In genomic region chr1:171485375-171486047, GRCh38 we compare ENCODE assay signal across 1 cellular context.
TF ChIP-seq lines count a peak whose summit lies in the region.

Gene PRRC2C, plus strand, starts transcription at chr1:171485530. Its CDS starts 26,559 bp downstream, at chr1:171512089.

TF ChIP-seq in HepG2, 621 proteins besides CTCF, POLR2A, EP300 and RAD21 (continued from another document and continues in another):
- TF ChIP-seq, protein P1, sequence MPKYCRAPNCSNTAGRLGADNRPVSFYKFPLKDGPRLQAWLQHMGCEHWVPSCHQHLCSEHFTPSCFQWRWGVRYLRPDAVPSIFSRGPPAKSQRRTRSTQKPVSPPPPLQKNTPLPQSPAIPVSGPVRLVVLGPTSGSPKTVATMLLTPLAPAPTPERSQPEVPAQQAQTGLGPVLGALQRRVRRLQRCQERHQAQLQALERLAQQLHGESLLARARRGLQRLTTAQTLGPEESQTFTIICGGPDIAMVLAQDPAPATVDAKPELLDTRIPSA (CRISPR knock-in tag; IDR thresholded peaks at IDR 0.05; ENCODE audit: borderline replicate concordance): no peak; the same call in 1 of the 2 replicates
- TF ChIP-seq NFYC (CRISPR knock-in tag; IDR thresholded peaks at IDR 0.05) (no peak; the same call in 1 of the 2 replicates), ZNF556 (CRISPR knock-in tag; IDR thresholded peaks at IDR 0.05; ENCODE audit: borderline replicate concordance) (0 out of 2 replicates have a peak, but pooled peaks have one; percentile 21), CHD2 (IDR thresholded peaks at IDR 0.05; ENCODE audit: low read depth, low read length) (no peak), JDP2 (CRISPR knock-in tag; IDR thresholded peaks at IDR 0.05; ENCODE audit: borderline replicate concordance) (no peak), CENPBD1 (CRISPR knock-in tag; IDR thresholded peaks at IDR 0.05; ENCODE audit: borderline replicate concordance, low read depth) (no peak), ZIK1 (CRISPR knock-in tag; IDR thresholded peaks at IDR 0.05; ENCODE audit: borderline replicate concordance, low read depth) (no peak; the same call in 1 of the 2 replicates), MAFK (conservative IDR thresholded peaks at IDR 0.05 in 1 of 2, IDR thresholded peaks at IDR 0.05 in 1 of 2; ENCODE audit: low read length in 2 of 2) (no peak), PHB2 (IDR thresholded peaks at IDR 0.05; ENCODE audit: partially characterized antibody) (no peak), ZNF550 (CRISPR knock-in tag; IDR thresholded peaks at IDR 0.05; ENCODE audit: borderline replicate concordance) (no peak), YY1 (IDR thresholded peaks at IDR 0.05; ENCODE audit: insufficient read depth, insufficient replicate concordance, low read depth, low read length) (peak; percentile 95), CCDC6 (CRISPR knock-in tag; IDR thresholded peaks at IDR 0.05) (peak; percentile 87), RORA (CRISPR knock-in tag; IDR thresholded peaks at IDR 0.05) (no peak), CHCHD3 (CRISPR knock-in tag; IDR thresholded peaks at IDR 0.05) (no peak), NFYB (CRISPR knock-in tag; IDR thresholded peaks at IDR 0.05) (peak; percentile 54), REL (CRISPR knock-in tag; conservative IDR thresholded peaks at IDR 0.05) (no peak), ZNF83 (CRISPR knock-in tag; IDR thresholded peaks at IDR 0.05; ENCODE audit: borderline replicate concordance) (peak; percentile 81; the same call in 1 of the 2 replicates), TAF15 (IDR thresholded peaks at IDR 0.05; ENCODE audit: low read depth, low read length, poor library complexity, severe bottlenecking) (no peak), HNRNPLL (IDR thresholded peaks at IDR 0.05; ENCODE audit: low read depth, low read length, poor library complexity, severe bottlenecking) (peak; percentile 97), CREB1 (IDR thresholded peaks at IDR 0.05) (peak; percentile 96), CREB1 (CRISPR knock-in tag; IDR thresholded peaks at IDR 0.05) (peak; percentile 97), PCBP1 (IDR thresholded peaks at IDR 0.05; ENCODE audit: borderline replicate concordance, low read depth, low read length) (0 out of 2 replicates have a peak, but pooled peaks have one; percentile 18), NPAS2 (CRISPR knock-in tag; IDR thresholded peaks at IDR 0.05; ENCODE audit: borderline replicate concordance) (no peak), ZKSCAN1 (IDR thresholded peaks at IDR 0.05; ENCODE audit: low read length) (no peak), ZSCAN20 (CRISPR knock-in tag; IDR thresholded peaks at IDR 0.05; ENCODE audit: borderline replicate concordance) (no peak), ZNF564 (CRISPR knock-in tag; IDR thresholded peaks at IDR 0.05) (no peak; the same call in 1 of the 2 replicates), FOXO4 (CRISPR knock-in tag; conservative IDR thresholded peaks at IDR 0.05) (no peak), ZNF333 (CRISPR knock-in tag; IDR thresholded peaks at IDR 0.05; ENCODE audit: borderline replicate concordance) (no peak; the same call in 1 of the 2 replicates), ZNF530 (CRISPR knock-in tag; IDR thresholded peaks at IDR 0.05; ENCODE audit: low read depth) (no peak), SKI (IDR thresholded peaks at IDR 0.05; ENCODE audit: partially characterized antibody) (peak; percentile 33), HDAC6 (IDR thresholded peaks at IDR 0.05; ENCODE audit: low read depth, low read length) (no peak), ZSCAN31 (CRISPR knock-in tag; IDR thresholded peaks at IDR 0.05; ENCODE audit: low read depth) (peak; percentile 82; the same call in 1 of the 2 replicates), SMARCE1 (IDR thresholded peaks at IDR 0.05; ENCODE audit: borderline replicate concordance) (no peak), MED1 (CRISPR knock-in tag; IDR thresholded peaks at IDR 0.05) (peak; percentile 56; the same call in 1 of the 2 replicates), ZNF652 (CRISPR knock-in tag; IDR thresholded peaks at IDR 0.05; ENCODE audit: borderline replicate concordance, low read depth) (no peak), DBP (CRISPR knock-in tag; IDR thresholded peaks at IDR 0.05; ENCODE audit: not compliant biosample characterization) (no peak), ZNF10 (CRISPR knock-in tag; IDR thresholded peaks at IDR 0.05; ENCODE audit: borderline replicate concordance, low read depth) (no peak), SP2 (CRISPR knock-in tag; IDR thresholded peaks at IDR 0.05) (0 out of 2 replicates have a peak, but pooled peaks have one; percentile 12), KLF9 (CRISPR knock-in tag; IDR thresholded peaks at IDR 0.05; ENCODE audit: low read depth) (no peak), ZBTB3 (CRISPR knock-in tag; IDR thresholded peaks at IDR 0.05; ENCODE audit: borderline replicate concordance, low read depth) (no peak), CEBPZ (IDR thresholded peaks at IDR 0.05; ENCODE audit: low read length) (no peak), LCORL (IDR thresholded peaks at IDR 0.05) (no peak), LCORL (CRISPR knock-in tag; IDR thresholded peaks at IDR 0.05) (no peak), NFIB (CRISPR knock-in tag; IDR thresholded peaks at IDR 0.05; ENCODE audit: borderline replicate concordance) (no peak), TRIM24 (CRISPR knock-in tag; IDR thresholded peaks at IDR 0.05) (no peak), ZNF570 (CRISPR knock-in tag; IDR thresholded peaks at IDR 0.05; ENCODE audit: borderline replicate concordance) (no peak), ZNF124 (CRISPR knock-in tag; IDR thresholded peaks at IDR 0.05) (peak; percentile 60; the same call in 1 of the 2 replicates), GABPB1 (CRISPR knock-in tag; IDR thresholded peaks at IDR 0.05) (peak; percentile 75), ZNF496 (CRISPR knock-in tag; IDR thresholded peaks at IDR 0.05; ENCODE audit: insufficient replicate concordance) (no peak), ZNF703 (CRISPR knock-in tag; IDR thresholded peaks at IDR 0.05; ENCODE audit: borderline replicate concordance) (0 out of 2 replicates have a peak, but pooled peaks have one; percentile 76), ADNP (CRISPR knock-in tag; IDR thresholded peaks at IDR 0.05) (no peak)
- TF ChIP-seq, protein P2, sequence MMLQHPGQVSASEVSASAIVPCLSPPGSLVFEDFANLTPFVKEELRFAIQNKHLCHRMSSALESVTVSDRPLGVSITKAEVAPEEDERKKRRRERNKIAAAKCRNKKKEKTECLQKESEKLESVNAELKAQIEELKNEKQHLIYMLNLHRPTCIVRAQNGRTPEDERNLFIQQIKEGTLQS (CRISPR knock-in tag; IDR thresholded peaks at IDR 0.05): peak; percentile 15; the same call in 1 of the 2 replicates
- TF ChIP-seq, protein P3, sequence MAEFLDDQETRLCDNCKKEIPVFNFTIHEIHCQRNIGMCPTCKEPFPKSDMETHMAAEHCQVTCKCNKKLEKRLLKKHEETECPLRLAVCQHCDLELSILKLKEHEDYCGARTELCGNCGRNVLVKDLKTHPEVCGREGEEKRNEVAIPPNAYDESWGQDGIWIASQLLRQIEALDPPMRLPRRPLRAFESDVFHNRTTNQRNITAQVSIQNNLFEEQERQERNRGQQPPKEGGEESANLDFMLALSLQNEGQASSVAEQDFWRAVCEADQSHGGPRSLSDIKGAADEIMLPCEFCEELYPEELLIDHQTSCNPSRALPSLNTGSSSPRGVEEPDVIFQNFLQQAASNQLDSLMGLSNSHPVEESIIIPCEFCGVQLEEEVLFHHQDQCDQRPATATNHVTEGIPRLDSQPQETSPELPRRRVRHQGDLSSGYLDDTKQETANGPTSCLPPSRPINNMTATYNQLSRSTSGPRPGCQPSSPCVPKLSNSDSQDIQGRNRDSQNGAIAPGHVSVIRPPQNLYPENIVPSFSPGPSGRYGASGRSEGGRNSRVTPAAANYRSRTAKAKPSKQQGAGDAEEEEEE (CRISPR knock-in tag; IDR thresholded peaks at IDR 0.05; ENCODE audit: borderline replicate concordance): no peak
- TF ChIP-seq, protein P4, sequence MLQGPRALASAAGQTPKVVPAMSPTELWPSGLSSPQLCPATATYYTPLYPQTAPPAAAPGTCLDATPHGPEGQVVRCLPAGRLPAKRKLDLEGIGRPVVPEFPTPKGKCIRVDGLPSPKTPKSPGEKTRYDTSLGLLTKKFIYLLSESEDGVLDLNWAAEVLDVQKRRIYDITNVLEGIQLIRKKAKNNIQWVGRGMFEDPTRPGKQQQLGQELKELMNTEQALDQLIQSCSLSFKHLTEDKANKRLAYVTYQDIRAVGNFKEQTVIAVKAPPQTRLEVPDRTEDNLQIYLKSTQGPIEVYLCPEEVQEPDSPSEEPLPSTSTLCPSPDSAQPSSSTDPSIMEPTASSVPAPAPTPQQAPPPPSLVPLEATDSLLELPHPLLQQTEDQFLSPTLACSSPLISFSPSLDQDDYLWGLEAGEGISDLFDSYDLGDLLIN (CRISPR knock-in tag; IDR thresholded peaks at IDR 0.05; ENCODE audit: borderline replicate concordance): no peak; the same call in 1 of the 2 replicates
- TF ChIP-seq, protein P5, sequence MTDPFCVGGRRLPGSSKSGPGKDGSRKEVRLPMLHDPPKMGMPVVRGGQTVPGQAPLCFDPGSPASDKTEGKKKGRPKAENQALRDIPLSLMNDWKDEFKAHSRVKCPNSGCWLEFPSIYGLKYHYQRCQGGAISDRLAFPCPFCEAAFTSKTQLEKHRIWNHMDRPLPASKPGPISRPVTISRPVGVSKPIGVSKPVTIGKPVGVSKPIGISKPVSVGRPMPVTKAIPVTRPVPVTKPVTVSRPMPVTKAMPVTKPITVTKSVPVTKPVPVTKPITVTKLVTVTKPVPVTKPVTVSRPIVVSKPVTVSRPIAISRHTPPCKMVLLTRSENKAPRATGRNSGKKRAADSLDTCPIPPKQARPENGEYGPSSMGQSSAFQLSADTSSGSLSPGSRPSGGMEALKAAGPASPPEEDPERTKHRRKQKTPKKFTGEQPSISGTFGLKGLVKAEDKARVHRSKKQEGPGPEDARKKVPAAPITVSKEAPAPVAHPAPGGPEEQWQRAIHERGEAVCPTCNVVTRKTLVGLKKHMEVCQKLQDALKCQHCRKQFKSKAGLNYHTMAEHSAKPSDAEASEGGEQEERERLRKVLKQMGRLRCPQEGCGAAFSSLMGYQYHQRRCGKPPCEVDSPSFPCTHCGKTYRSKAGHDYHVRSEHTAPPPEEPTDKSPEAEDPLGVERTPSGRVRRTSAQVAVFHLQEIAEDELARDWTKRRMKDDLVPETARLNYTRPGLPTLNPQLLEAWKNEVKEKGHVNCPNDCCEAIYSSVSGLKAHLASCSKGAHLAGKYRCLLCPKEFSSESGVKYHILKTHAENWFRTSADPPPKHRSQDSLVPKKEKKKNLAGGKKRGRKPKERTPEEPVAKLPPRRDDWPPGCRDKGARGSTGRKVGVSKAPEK (CRISPR knock-in tag; IDR thresholded peaks at IDR 0.05; ENCODE audit: borderline replicate concordance): no peak
- TF ChIP-seq, protein P6, sequence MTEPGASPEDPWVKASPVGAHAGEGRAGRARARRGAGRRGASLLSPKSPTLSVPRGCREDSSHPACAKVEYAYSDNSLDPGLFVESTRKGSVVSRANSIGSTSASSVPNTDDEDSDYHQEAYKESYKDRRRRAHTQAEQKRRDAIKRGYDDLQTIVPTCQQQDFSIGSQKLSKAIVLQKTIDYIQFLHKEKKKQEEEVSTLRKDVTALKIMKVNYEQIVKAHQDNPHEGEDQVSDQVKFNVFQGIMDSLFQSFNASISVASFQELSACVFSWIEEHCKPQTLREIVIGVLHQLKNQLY (CRISPR knock-in tag; IDR thresholded peaks at IDR 0.05): peak; percentile 100
- TF ChIP-seq, protein P7, sequence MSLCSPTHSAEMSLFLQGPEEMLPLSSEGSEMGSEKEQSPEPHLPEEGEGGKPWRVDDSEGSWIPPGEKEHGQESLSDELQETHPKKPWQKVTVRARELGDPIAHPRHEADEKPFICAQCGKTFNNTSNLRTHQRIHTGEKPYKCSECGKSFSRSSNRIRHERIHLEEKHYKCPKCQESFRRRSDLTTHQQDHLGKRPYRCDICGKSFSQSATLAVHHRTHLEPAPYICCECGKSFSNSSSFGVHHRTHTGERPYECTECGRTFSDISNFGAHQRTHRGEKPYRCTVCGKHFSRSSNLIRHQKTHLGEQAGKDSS (CRISPR knock-in tag; IDR thresholded peaks at IDR 0.05; ENCODE audit: borderline replicate concordance, low read depth): no peak
